Comparison of ENCODE assay signal across 22 cellular contexts in the genomic region with DNA sequence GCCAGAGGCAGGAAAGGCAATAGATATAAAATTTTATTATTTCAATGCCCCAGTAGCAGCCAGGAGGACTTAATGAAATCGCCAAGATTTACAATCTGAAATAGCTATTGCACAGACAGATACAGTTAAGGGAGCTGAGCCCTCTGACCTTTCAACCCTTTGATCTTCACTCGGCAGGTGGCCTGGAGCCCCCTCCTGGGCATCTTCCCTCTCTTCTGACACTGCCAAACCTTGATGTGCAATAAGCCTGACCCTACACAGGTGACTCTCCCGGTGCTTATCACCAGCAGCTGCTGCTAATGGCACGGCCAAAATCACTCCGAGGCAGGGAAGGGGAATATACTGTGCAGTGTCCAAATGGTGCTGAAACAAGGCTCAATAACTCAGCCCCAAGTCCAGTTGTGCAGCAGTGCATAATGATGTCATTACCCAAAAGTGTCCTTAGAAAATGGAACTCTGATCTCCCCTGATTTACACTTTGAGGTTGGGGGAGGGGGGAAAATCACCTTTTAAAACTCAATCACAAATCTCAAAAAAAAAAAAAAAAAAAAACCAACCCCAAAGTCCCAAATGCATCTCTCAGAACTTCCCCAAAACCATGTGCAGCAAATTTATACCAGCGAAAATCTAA.
"Had no signal": no experiment of that assay in that cellular context is flagged by ENCODE, and none has a peak within 500 bp of the region (broad histone marks: within the 10 kb centered on the region; RNA-seq: fewer than 3 reads in every experiment).

No MANE protein-coding gene starts in this region.

- H3K4me1 Mint-ChIP-seq: activated CD4-positive, alpha-beta T cell treated with anti-CD3 and anti-CD28 coated beads, Interleukin-2, amount 10 ng/mL, durations not matched to agents 7 days and 5 days; activated CD8-positive, alpha-beta memory T cell treated with anti-CD3 and anti-CD28 coated beads, Interleukin-2, amount 10 ng/mL, durations not matched to agents 7 days and 5 days; naive B cell had no signal

- H3K27me3 Mint-ChIP-seq: activated CD4-positive, alpha-beta T cell treated with anti-CD3 and anti-CD28 coated beads, Interleukin-2, amount 10 ng/mL, durations not matched to agents 7 days and 5 days; activated CD8-positive, alpha-beta memory T cell treated with anti-CD3 and anti-CD28 coated beads, Interleukin-2, amount 10 ng/mL, durations not matched to agents 7 days and 5 days; activated CD8-positive, alpha-beta T cell treated with anti-CD3 and anti-CD28 coated beads for 36 hours; activated naive CD8-positive, alpha-beta T cell treated with anti-CD3 and anti-CD28 coated beads, Interleukin-2, amount 50 U/mL, for 24 hours; naive B cell had no signal

- H3K4me1 ChIP-seq: heart right ventricle, upper lobe of right lung had no signal

- DNase-seq: activated CD4-positive, alpha-beta T cell treated with anti-CD3 and anti-CD28 coated beads, Interleukin-2, amount 10 ng/mL, durations not matched to agents 7 days and 5 days; activated CD4-positive, CD25-positive, alpha-beta regulatory T cell treated with anti-CD3 and anti-CD28 coated beads, Interleukin-2, amount 50 U/mL, for 72 hours; activated CD8-positive, alpha-beta memory T cell treated with anti-CD3 and anti-CD28 coated beads, Interleukin-2, amount 10 ng/mL, durations not matched to agents 7 days and 5 days; activated CD8-positive, alpha-beta T cell treated with anti-CD3 and anti-CD28 coated beads for 36 hours; activated gamma-delta T cell; activated naive CD4-positive, alpha-beta T cell treated with anti-CD3 and anti-CD28 coated beads, Interleukin-2, amount 50 U/mL, for 16 hours; activated naive CD8-positive, alpha-beta T cell treated with anti-CD3 and anti-CD28 coated beads, Interleukin-2, amount 50 U/mL, for 24 hours; cerebellar nuclear complex; foreskin fibroblast; heart right ventricle; naive B cell; spleen; stimulated activated CD4-positive, alpha-beta T cell treated with anti-CD3 and anti-CD28 coated beads, Interleukin-4, amount 100 ng/mL, for 1 hour; stimulated activated naive CD8-positive, alpha-beta T cell treated with anti-CD3 and anti-CD28 coated beads, Interleukin-15, Interleukin-2, amounts not matched to agents 100 U/mL and 50 U/mL, for 24 hours; upper lobe of right lung had no signal

- H3K9me3 Mint-ChIP-seq: activated CD4-positive, alpha-beta T cell treated with anti-CD3 and anti-CD28 coated beads, Interleukin-2, amount 10 ng/mL, durations not matched to agents 7 days and 5 days; activated CD8-positive, alpha-beta T cell treated with anti-CD3 and anti-CD28 coated beads for 36 hours; activated naive CD8-positive, alpha-beta T cell treated with anti-CD3 and anti-CD28 coated beads, Interleukin-2, amount 50 U/mL, for 24 hours; activated T-helper 1 cell treated with anti-CD3 and anti-CD28 coated beads, Interleukin-12 subunit alpha, Interleukin-12 subunit beta, Interleukin-2, Interleukin-4 antibody, amounts not matched to agents 30 ng/mL and 10 ng/mL and 1 ng/mL, durations not matched to agents 14 hours and 24 hours and 36 hours; naive B cell; neural crest cell; T-helper 2 cell treated with Interferon-gamma antibody and Interleukin-4, amounts not matched to agents 5 μg/mL and 100 μg/mL, for 36 hours had no signal

- H3K9me3 ChIP-seq: heart right ventricle, spleen, upper lobe of right lung had no signal

- H3K27ac ChIP-seq: coronary artery, heart right ventricle, spleen, upper lobe of right lung, VCaP had no signal

- H3K36me3 ChIP-seq: upper lobe of right lung had no signal

- H3K4me3 ChIP-seq: coronary artery, heart right ventricle, lung, spleen, upper lobe of right lung had no signal

- H3K27me3 ChIP-seq: heart right ventricle, spleen, upper lobe of right lung had no signal

- H3K27ac Mint-ChIP-seq: activated CD4-positive, alpha-beta T cell treated with anti-CD3 and anti-CD28 coated beads, Interleukin-2, amount 10 ng/mL, durations not matched to agents 7 days and 5 days; activated CD8-positive, alpha-beta memory T cell treated with anti-CD3 and anti-CD28 coated beads, Interleukin-2, amount 10 ng/mL, durations not matched to agents 7 days and 5 days; activated CD8-positive, alpha-beta T cell treated with anti-CD3 and anti-CD28 coated beads for 36 hours; activated naive CD8-positive, alpha-beta T cell treated with anti-CD3 and anti-CD28 coated beads, Interleukin-2, amount 50 U/mL, for 24 hours; activated T-helper 1 cell treated with anti-CD3 and anti-CD28 coated beads, Interleukin-12 subunit alpha, Interleukin-12 subunit beta, Interleukin-2, Interleukin-4 antibody, amounts not matched to agents 30 ng/mL and 10 ng/mL and 1 ng/mL, durations not matched to agents 14 hours and 24 hours and 36 hours; progenitor cell of endocrine pancreas; T-helper 2 cell treated with Interferon-gamma antibody and Interleukin-4, amounts not matched to agents 5 μg/mL and 100 μg/mL, for 36 hours had no signal

- H3K4me3 Mint-ChIP-seq: activated CD4-positive, alpha-beta T cell treated with anti-CD3 and anti-CD28 coated beads, Interleukin-2, amount 10 ng/mL, durations not matched to agents 7 days and 5 days; activated CD8-positive, alpha-beta memory T cell treated with anti-CD3 and anti-CD28 coated beads, Interleukin-2, amount 10 ng/mL, durations not matched to agents 7 days and 5 days; activated CD8-positive, alpha-beta T cell treated with anti-CD3 and anti-CD28 coated beads for 36 hours; activated naive CD8-positive, alpha-beta T cell treated with anti-CD3 and anti-CD28 coated beads, Interleukin-2, amount 50 U/mL, for 24 hours; activated T-helper 1 cell treated with anti-CD3 and anti-CD28 coated beads, Interleukin-12 subunit alpha, Interleukin-12 subunit beta, Interleukin-2, Interleukin-4 antibody, amounts not matched to agents 30 ng/mL and 10 ng/mL and 1 ng/mL, durations not matched to agents 14 hours and 24 hours and 36 hours; naive B cell; neural crest cell; T-helper 2 cell treated with Interferon-gamma antibody and Interleukin-4, amounts not matched to agents 5 μg/mL and 100 μg/mL, for 36 hours had no signal

- H3K36me3 Mint-ChIP-seq: activated CD8-positive, alpha-beta memory T cell treated with anti-CD3 and anti-CD28 coated beads, Interleukin-2, amount 10 ng/mL, durations not matched to agents 7 days and 5 days had no signal
